ENCODE assay signal across 9 cellular contexts in genomic region chr16:11670171-11671131, GRCh38. TPM values are rescaled to one million over a fixed set of nuclear protein-coding genes. Genes with fewer than 3 reads are reported as not detected.
A peak's percentile ranks its signal among the peaks of the same experiment; 100 is the strongest.
DNase-seq lines count a peak whose midpoint lies in the region; ATAC-seq, FAIRE-seq and TF ChIP-seq lines count a peak whose summit lies in the region.
"Had no signal": no experiment of that assay in that cellular context is flagged by ENCODE, and none has a peak within 500 bp of the region (broad histone marks: within the 10 kb centered on the region; RNA-seq: fewer than 3 reads in every experiment).

No MANE protein-coding gene starts in this region.

- TF ChIP-seq POLR2A in thyroid gland (IDR thresholded peaks at IDR 0.05), result no peak

- H3K4me3 ChIP-seq in kidney (ENCODE audit: low read length in 2 of 2) (peak overlapping the region in 1 of 2 donors; percentile 59), thyroid gland (replicated peaks in 1 of 3) (peak overlapping the region in 1 of 3 donors; percentile 92)

- H3K4me3 Mint-ChIP-seq in activated CD4-positive, alpha-beta memory T cell treated with anti-CD3 and anti-CD28 coated beads for 36 hours, result peak overlapping the region; percentile 72

- H3K27ac ChIP-seq in kidney (ENCODE audit: low read depth in 2 of 2, low read length in 2 of 2), result peak overlapping the region; percentile 71 to 74
- H3K27ac ChIP-seq in thyroid gland, result peak overlapping the region; percentile 33 to 66 (median 63)

- H3K9ac ChIP-seq in kidney (ENCODE audit: low read length in 2 of 2), result peak overlapping the region in 1 of 2 donors; percentile 37

- no peak for TF ChIP-seq CTCF in kidney (IDR thresholded peaks at IDR 0.05; ENCODE audit: borderline replicate concordance, extremely low read depth, insufficient read depth)
- no peak for TF ChIP-seq CTCF in thyroid gland (IDR thresholded peaks at IDR 0.05)

- H3K4me1 Mint-ChIP-seq in activated CD4-positive, alpha-beta memory T cell treated with anti-CD3 and anti-CD28 coated beads for 36 hours (ENCODE audit: low read depth), result peaks cover 63% of the 10 kb centered on the region

- no peak for FAIRE-seq in kidney (lab: Jason Lieb, UNC)
- FAIRE-seq: keratinocyte had no signal

- H3K36me3 ChIP-seq in kidney (ENCODE audit: control insufficient read depth in 1 of 2, insufficient read depth in 2 of 2, low read length in 2 of 2), result no peaks in the 10 kb centered on the region
- no peaks in the 10 kb centered on the region for H3K36me3 ChIP-seq in thyroid gland

- peak; percentile 43 for DNase-seq in activated T-cell treated with anti-CD3 and anti-CD28 coated beads, Interleukin-2, amount 50 U/mL, for 1 hour
- DNase-seq in activated T-cell treated with anti-CD3 and anti-CD28 coated beads for 4 hours (no peak), kidney (peak; percentile 76), thyroid gland (peak; percentile 47 to 50), NOMO-1 treated with DMSO at 0.1 percent for 48 hours (lab: John Stamatoyannopoulos, UW; ENCODE audit: unreplicated experiment) (no peak), KG1 (lab: John Stamatoyannopoulos, UW) (no peak)
- DNase-seq in activated CD4-positive, alpha-beta memory T cell treated with anti-CD3 and anti-CD28 coated beads for 36 hours, result peak; percentile 54

- peak overlapping the region; percentile 57 for H3K27ac Mint-ChIP-seq in activated CD4-positive, alpha-beta memory T cell treated with anti-CD3 and anti-CD28 coated beads for 36 hours

- 66 to 70% methylated on average over 13 to 24 of the region's 27 CpGs for WGBS in thyroid gland, 2 donors

- H3K4me1 ChIP-seq in kidney (ENCODE audit: control insufficient read depth in 1 of 2, insufficient read depth in 1 of 2, low read depth in 1 of 2, low read length in 2 of 2) (peaks cover 5 to 42% of the 10 kb centered on the region in 2 donors), thyroid gland (peaks cover 25 to 38% of the 10 kb centered on the region in 2 donors)

- H3K27me3 ChIP-seq in thyroid gland, result no peaks in the 10 kb centered on the region

- no peaks in the 10 kb centered on the region for H3K36me3 Mint-ChIP-seq in activated CD4-positive, alpha-beta memory T cell treated with anti-CD3 and anti-CD28 coated beads for 36 hours

- intact Hi-C loops in activated CD4-positive, alpha-beta memory T cell treated with anti-CD3 and anti-CD28 coated beads for 36 hours (cut with micrococcal nuclease), result no loop called here
- intact Hi-C loops in kidney (cut with DNase I) (no loop called here), thyroid gland (cut with DNase I) (no loop called here)

- H3K27me3 Mint-ChIP-seq in activated CD4-positive, alpha-beta memory T cell treated with anti-CD3 and anti-CD28 coated beads for 36 hours, result no peaks in the 10 kb centered on the region

- H3K9me3 ChIP-seq in kidney (ENCODE audit: control insufficient read depth in 1 of 2, low read length in 2 of 2) (no peaks in the 10 kb centered on the region), thyroid gland (no peaks in the 10 kb centered on the region)

- ATAC-seq in GM21619 (IDR thresholded peaks at IDR 0.05; ENCODE audit: unreplicated experiment), result no peak

- H3K9me3 Mint-ChIP-seq in activated CD4-positive, alpha-beta memory T cell treated with anti-CD3 and anti-CD28 coated beads for 36 hours, result no peaks in the 10 kb centered on the region

- POLR2A ChIA-PET in activated CD4-positive, alpha-beta memory T cell treated with anti-CD3 and anti-CD28 coated beads for 36 hours (lab: Charles Lee), result no interaction called here

- CTCF ChIA-PET in activated CD4-positive, alpha-beta memory T cell treated with anti-CD3 and anti-CD28 coated beads for 36 hours (lab: Charles Lee), result interaction anchor here (1.2 to 1.5 kb wide), 2 partner anchors 44 to 707 kb away, joined by 3 to 4 read pairs; no protein-coding TSS in a partner anchor

RNA-seq across cellular contexts. Expression of gene SNN, which starts 2.2 kb away (rescaled TPM):
- 1 to 10 TPM; 9.1 TPM for total RNA-seq in activated CD4-positive, alpha-beta memory T cell treated with anti-CD3 and anti-CD28 coated beads for 36 hours
- 21.9 TPM for total RNA-seq in kidney
- 16.6 TPM for polyA plus RNA-seq in kidney (ENCODE audit: insufficient read depth, low read depth, low replicate concordance)
- total RNA-seq in thyroid gland, result 10 to 100 TPM; 31.5 to 50.6 (median 36.3) TPM

Comparison
In these comparisons a context has a peak if more than half of its experiments do, and no peak if none do; other contexts are left out.
1. DNase-seq: peak in activated T-cell treated with anti-CD3 and anti-CD28 coated beads, Interleukin-2, amount 50 U/mL, for 1 hour (single experiment), activated CD4-positive, alpha-beta memory T cell treated with anti-CD3 and anti-CD28 coated beads for 36 hours (single experiment), kidney (single experiment) and thyroid gland (2 of 2); none in activated T-cell treated with anti-CD3 and anti-CD28 coated beads for 4 hours (single experiment), NOMO-1 treated with DMSO at 0.1 percent for 48 hours (single experiment) and KG1 (single experiment).